28 cellular contexts compared by ENCODE assay signal in genomic region chr1:236275061-236275460, GRCh38.
"Had no signal": no experiment of that assay in that cellular context is flagged by ENCODE, and none has a peak within 500 bp of the region (broad histone marks: within the 10 kb centered on the region; RNA-seq: fewer than 3 reads in every experiment).

No MANE protein-coding gene starts in this region.

- H3K4me3 ChIP-seq: ascending aorta, breast epithelium had no signal

- H3K27me3 ChIP-seq: ascending aorta, breast epithelium had no signal

- H3K4me1 ChIP-seq: ascending aorta, breast epithelium had no signal

- H3K9me3 ChIP-seq: ascending aorta, breast epithelium had no signal

- H3K27ac ChIP-seq: ascending aorta, breast epithelium, VCaP had no signal

- FAIRE-seq: colon had no signal

- DNase-seq: activated B cell treated with CpG ODN at 0.5 μM for 24 hours; activated CD4-positive, alpha-beta memory T cell treated with anti-CD3 and anti-CD28 coated beads for 36 hours; activated CD4-positive, alpha-beta T cell treated with anti-CD3 and anti-CD28 coated beads for 4 hours; activated CD4-positive, alpha-beta T cell treated with anti-CD3 and anti-CD28 coated beads, Interleukin-2, amount 10 ng/mL, durations not matched to agents 24 days and 14 days; activated CD4-positive, alpha-beta T cell treated with anti-CD3 and anti-CD28 coated beads, Interleukin-2, amount 50 U/mL, for 1 hour; activated CD4-positive, alpha-beta T cell treated with anti-CD3 and anti-CD28 coated beads, Interleukin-2, amount 50 U/mL, for 4 hours; activated CD4-positive, CD25-positive, alpha-beta regulatory T cell treated with anti-CD3 and anti-CD28 coated beads, Interleukin-2, amount 50 U/mL, for 72 hours; activated CD8-positive, alpha-beta memory T cell treated with anti-CD3 and anti-CD28 coated beads, Interleukin-2, amount 50 U/mL, for 4 hours; activated CD8-positive, alpha-beta T cell treated with anti-CD3 and anti-CD28 coated beads for 36 hours; activated effector memory CD4-positive, alpha-beta T cell treated with Interleukin-2 at 50 U/mL for 16 hours; activated gamma-delta T cell; activated naive CD4-positive, alpha-beta T cell treated with anti-CD3 and anti-CD28 coated beads, Interleukin-2, amount 10 ng/mL, durations not matched to agents 7 days and 5 days; activated naive CD4-positive, alpha-beta T cell treated with Interleukin-2 at 50 U/mL for 16 hours; activated naive CD8-positive, alpha-beta T cell treated with anti-CD3 and anti-CD28 coated beads, Interleukin-2, amount 10 ng/mL, durations not matched to agents 7 days and 5 days; activated naive CD8-positive, alpha-beta T cell treated with anti-CD3 and anti-CD28 coated beads, Interleukin-2, amount 50 U/mL, for 24 hours; activated T-cell treated with anti-CD3 and anti-CD28 coated beads for 4 hours; activated T-cell treated with anti-CD3 and anti-CD28 coated beads, Interleukin-2, amount 50 U/mL, for 1 hour; activated T-cell treated with anti-CD3 and anti-CD28 coated beads, Interleukin-2, amount 50 U/mL, for 4 hours; activated T-cell treated with anti-CD3 and anti-CD28 coated beads, Interleukin-2, amount 50 U/mL, for 72 hours; amygdala; anterior cingulate cortex; central memory CD4-positive, alpha-beta T cell; T-helper 2 cell; T-helper 9 cell had no signal

- H3K36me3 ChIP-seq: ascending aorta, breast epithelium had no signal
